Comparison of ENCODE assay signal across 13 cellular contexts in the genomic region with DNA sequence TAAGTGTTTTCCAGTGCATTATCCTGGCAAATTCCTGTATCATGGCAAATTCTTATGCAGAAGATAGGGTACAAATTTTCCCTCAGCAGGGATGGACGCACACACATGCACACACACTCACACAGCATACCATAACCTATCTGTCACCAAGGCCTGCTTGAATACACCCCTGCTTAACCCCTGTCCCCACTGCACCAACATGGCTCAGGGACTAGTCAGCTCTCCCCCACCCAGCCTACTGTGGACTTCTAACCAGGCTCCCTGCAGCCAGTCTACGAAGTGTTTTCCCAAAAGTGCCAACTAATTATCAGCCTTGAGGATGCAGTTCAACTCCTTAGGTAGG.
DNase-seq lines count a peak whose midpoint lies in the region; ATAC-seq, FAIRE-seq and TF ChIP-seq lines count a peak whose summit lies in the region.
"Had no signal": no experiment of that assay in that cellular context is flagged by ENCODE, and none has a peak within 500 bp of the region (broad histone marks: within the 10 kb centered on the region; RNA-seq: fewer than 3 reads in every experiment).

No MANE protein-coding gene starts in this region.

- no peaks in the 10 kb centered on the region for H3K9me3 ChIP-seq in lower lobe of right lung
- H3K9me3 ChIP-seq in mucosa of descending colon = no peaks in the 10 kb centered on the region
- H3K9me3 ChIP-seq: BLaER1, SJSA1 had no signal

- TF ChIP-seq CTCF in bronchial epithelial cell (IDR thresholded peaks at IDR 0.05; ENCODE audit: insufficient read depth, low read length, severe bottlenecking) = no peak
- no peak for TF ChIP-seq CTCF in lower lobe of right lung (IDR thresholded peaks at IDR 0.05)
- TF ChIP-seq CTCF in lower leg skin (IDR thresholded peaks at IDR 0.05) = no peak
- no peak for TF ChIP-seq CTCF in mucosa of descending colon (IDR thresholded peaks at IDR 0.05)

- H3K4me3 ChIP-seq in bronchial epithelial cell (ENCODE audit: low read depth, low read length) (no peak overlapping the region), lower lobe of right lung (no peak overlapping the region), lower leg skin (ENCODE audit: low read depth, poor library complexity, severe bottlenecking) (no peak overlapping the region), mucosa of descending colon (no peak overlapping the region)
- H3K4me3 ChIP-seq: BLaER1, SJSA1 had no signal

- FAIRE-seq in bronchial epithelial cell (lab: Jason Lieb, UNC) = no peak

- no peak for TF ChIP-seq POLR2A in lower leg skin (IDR thresholded peaks at IDR 0.05)

- H3K36me3 ChIP-seq in bronchial epithelial cell (ENCODE audit: control insufficient read depth, insufficient read depth, low read length) (no peaks in the 10 kb centered on the region), lower lobe of right lung (no peaks in the 10 kb centered on the region), mucosa of descending colon (ENCODE audit: low read depth) (no peaks in the 10 kb centered on the region)
- H3K36me3 ChIP-seq: BLaER1, SJSA1 had no signal

- no peaks in the 10 kb centered on the region for H3K36me3 Mint-ChIP-seq in IgD-negative memory B cell

- peak; percentile 44 for DNase-seq in AG08395 (ENCODE audit: low spot score)
- peak; percentile 66 for DNase-seq in bronchial epithelial cell (ENCODE audit: low read depth)
- DNase-seq in lower lobe of right lung = no peak
- no peak for DNase-seq in lower leg skin (ENCODE audit: low spot score in 2 of 2)
- DNase-seq in mucosa of descending colon = no peak
- no peak for DNase-seq in MV-4-11 (lab: John Stamatoyannopoulos, UW)
- no peak for DNase-seq in DMS153 treated with DMSO at 0.1 percent for 48 hours (lab: John Stamatoyannopoulos, UW; ENCODE audit: unreplicated experiment)
- DNase-seq: activated CD4-positive, alpha-beta memory T cell treated with anti-CD3 and anti-CD28 coated beads for 36 hours; NCI-H2227 treated with DMSO at 0.1 percent for 48 hours; stimulated activated naive CD4-positive, alpha-beta T cell treated with Interleukin-2 at 50 U/mL for 16 hours had no signal

- H3K9me3 Mint-ChIP-seq in IgD-negative memory B cell = no peaks in the 10 kb centered on the region
- H3K9me3 Mint-ChIP-seq: activated CD4-positive, alpha-beta memory T cell treated with anti-CD3 and anti-CD28 coated beads for 36 hours had no signal

- H3K4me1 Mint-ChIP-seq in IgD-negative memory B cell = peaks cover 45 to 54% (median 51%) of the 10 kb centered on the region in 3 donors

- H3K4me1 ChIP-seq in lower lobe of right lung = peaks cover 40% of the 10 kb centered on the region
- H3K4me1 ChIP-seq in mucosa of descending colon (ENCODE audit: low read depth) = peaks cover 14% of the 10 kb centered on the region

- WGBS in lower leg skin, 2 donors = 91 to 95% methylated on average over 2 of the region's 2 CpGs

- H3K27ac ChIP-seq in lower lobe of right lung = peak overlapping the region; percentile 46
- H3K27ac ChIP-seq: BLaER1, SJSA1 had no signal

- H3K27me3 Mint-ChIP-seq in IgD-negative memory B cell = no peaks in the 10 kb centered on the region
- H3K27me3 Mint-ChIP-seq: activated CD4-positive, alpha-beta memory T cell treated with anti-CD3 and anti-CD28 coated beads for 36 hours had no signal

- ATAC-seq in lower lobe of right lung (peak in 1 of 2 donors; percentile 21), mucosa of descending colon (no peak)

- intact Hi-C loops in lower lobe of right lung (cut with DNase I) = no loop called here
- intact Hi-C loops in lower leg skin (cut with DNase I; ENCODE audit: low total_unique reads) = no loop called here
- intact Hi-C loops in mucosa of descending colon (cut with DNase I, micrococcal nuclease) = no loop called here

- H3K4me3 Mint-ChIP-seq in IgD-negative memory B cell = peak overlapping the region in 2 of 4 donors; percentile 20 to 93
- H3K4me3 Mint-ChIP-seq: activated CD4-positive, alpha-beta memory T cell treated with anti-CD3 and anti-CD28 coated beads for 36 hours had no signal

- peak overlapping the region; percentile 31 to 90 (median 84) for H3K27ac Mint-ChIP-seq in IgD-negative memory B cell
- H3K27ac Mint-ChIP-seq: activated CD4-positive, alpha-beta memory T cell treated with anti-CD3 and anti-CD28 coated beads for 36 hours had no signal

- H3K27me3 ChIP-seq in bronchial epithelial cell (ENCODE audit: control insufficient read depth, insufficient read depth, low read length) (no peaks in the 10 kb centered on the region), lower lobe of right lung (ENCODE audit: low read depth) (no peaks in the 10 kb centered on the region)
- H3K27me3 ChIP-seq: BLaER1, SJSA1 had no signal

Comparison
In these comparisons a context has a peak if more than half of its experiments do, and no peak if none do; other contexts are left out.
1. DNase-seq: peak in AG08395 (single experiment) and bronchial epithelial cell (single experiment); none in lower lobe of right lung (single experiment), lower leg skin (0 of 2), mucosa of descending colon (0 of 3), MV-4-11 (single experiment) and DMS153 treated with DMSO at 0.1 percent for 48 hours (single experiment).